Comparison of ENCODE assay signal across 13 cellular contexts in the genomic region with DNA sequence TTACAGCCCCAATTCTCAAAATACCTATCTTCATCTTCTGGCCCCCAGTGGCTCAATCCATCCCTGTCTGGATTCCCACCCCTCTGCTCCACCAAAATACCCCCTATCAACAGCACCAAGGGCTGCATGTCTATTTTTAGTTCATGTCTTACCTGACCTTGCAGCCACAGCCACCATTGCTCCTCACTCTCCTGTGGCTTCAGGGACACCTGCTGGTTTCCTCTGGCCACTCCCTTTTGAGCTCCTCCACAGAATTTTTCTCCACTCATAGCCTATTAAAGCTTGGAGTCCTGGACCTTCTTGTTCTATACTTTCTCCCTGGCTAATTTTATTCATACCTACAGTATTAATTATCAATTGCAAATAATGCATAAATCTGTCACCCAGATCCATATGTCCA.
DNase-seq lines count a peak whose midpoint lies in the region; ATAC-seq and TF ChIP-seq lines count a peak whose summit lies in the region.
"Had no signal": no experiment of that assay in that cellular context is flagged by ENCODE, and none has a peak within 500 bp of the region (broad histone marks: within the 10 kb centered on the region; RNA-seq: fewer than 3 reads in every experiment).

No MANE protein-coding gene starts in this region.

- intact Hi-C loops in activated CD8-positive, alpha-beta T cell treated with anti-CD3 and anti-CD28 coated beads for 36 hours (cut with micrococcal nuclease) = no loop called here

- no peaks in the 10 kb centered on the region for H3K9me3 Mint-ChIP-seq in GM23338
- H3K9me3 Mint-ChIP-seq in activated CD8-positive, alpha-beta T cell treated with anti-CD3 and anti-CD28 coated beads for 36 hours = no peaks in the 10 kb centered on the region
- H3K9me3 Mint-ChIP-seq: stimulated activated naive CD8-positive, alpha-beta T cell treated with anti-CD3 and anti-CD28 coated beads, Interleukin-15, amount 100 ng/mL, for 72 hours had no signal

- H3K4me3 ChIP-seq in GM23338 = no peak overlapping the region
- no peak overlapping the region for H3K4me3 ChIP-seq in astrocyte of the spinal cord (ENCODE audit: low read depth, low read length)
- no peak overlapping the region for H3K4me3 ChIP-seq in osteoblast (ENCODE audit: insufficient read depth, low read length)
- H3K4me3 ChIP-seq: colonic mucosa, lung had no signal

- no peak for ATAC-seq in GM23338
- no peak for ATAC-seq in HG02571 (IDR thresholded peaks at IDR 0.05; ENCODE audit: unreplicated experiment)
- ATAC-seq in activated CD8-positive, alpha-beta T cell treated with anti-CD3 and anti-CD28 coated beads for 36 hours = no peak
- ATAC-seq: stimulated activated naive CD8-positive, alpha-beta T cell treated with anti-CD3 and anti-CD28 coated beads, Interleukin-15, amount 100 ng/mL, for 72 hours had no signal

- no peaks in the 10 kb centered on the region for H3K36me3 Mint-ChIP-seq in GM23338 (ENCODE audit: low read depth)
- no peaks in the 10 kb centered on the region for H3K36me3 Mint-ChIP-seq in activated CD8-positive, alpha-beta T cell treated with anti-CD3 and anti-CD28 coated beads for 36 hours (ENCODE audit: low read depth)

- no peaks in the 10 kb centered on the region for H4K20me1 ChIP-seq in GM23338 (replicated peaks; ENCODE audit: insufficient read depth)
- H4K20me1 ChIP-seq in osteoblast (ENCODE audit: insufficient read depth, low read length) = no peaks in the 10 kb centered on the region

- DNase-seq in GM23338 (ENCODE audit: low spot score) (no peak), NCI-H1417 (lab: John Stamatoyannopoulos, UW) (peak; percentile 43 to 76 (median 73)), astrocyte of the spinal cord (ENCODE audit: low read depth, low spot score) (no peak), osteoblast (ENCODE audit: insufficient read length, low spot score, missing footprints) (no peak), dermis blood vessel endothelial cell (no peak)
- no peak for DNase-seq in activated CD8-positive, alpha-beta T cell treated with anti-CD3 and anti-CD28 coated beads for 36 hours
- DNase-seq: activated CD4-positive, alpha-beta T cell treated with anti-CD3 and anti-CD28 coated beads, Interleukin-2, amount 50 U/mL, for 4 hours; activated naive CD4-positive, alpha-beta T cell; colonic mucosa; stimulated activated CD4-positive, alpha-beta T cell treated with anti-CD3 and anti-CD28 coated beads, Interleukin-4, amount 100 ng/mL, for 24 hours; stimulated activated naive CD8-positive, alpha-beta T cell treated with anti-CD3 and anti-CD28 coated beads, Interleukin-15, amount 100 ng/mL, for 72 hours had no signal

- H3K4me3 Mint-ChIP-seq in GM23338 = no peak overlapping the region
- H3K4me3 Mint-ChIP-seq in activated CD8-positive, alpha-beta T cell treated with anti-CD3 and anti-CD28 coated beads for 36 hours = no peak overlapping the region
- H3K4me3 Mint-ChIP-seq: stimulated activated naive CD8-positive, alpha-beta T cell treated with anti-CD3 and anti-CD28 coated beads, Interleukin-15, amount 100 ng/mL, for 72 hours had no signal

- in situ Hi-C loops in astrocyte of the spinal cord (cut with HindIII; ENCODE audit: low sequenced_read_pairs) = no loop called here

- H3K27ac ChIP-seq in GM23338 (ENCODE audit: low read depth) (no peak overlapping the region), osteoblast (ENCODE audit: low read depth, low read length) (no peak overlapping the region)
- H3K27ac ChIP-seq: colonic mucosa had no signal

- TF ChIP-seq CTCF in GM23338 (conservative IDR thresholded peaks at IDR 0.05; ENCODE audit: low read depth in 2 of 2) = peak; percentile 20 to 41; a peak in 3 of 4 replicates
- TF ChIP-seq CTCF in astrocyte of the spinal cord (IDR thresholded peaks at IDR 0.05; ENCODE audit: low read depth, low read length) = peak; percentile 20
- peak; percentile 8 for TF ChIP-seq CTCF in osteoblast (IDR thresholded peaks at IDR 0.05; ENCODE audit: extremely low read depth, low read depth, low read length)
- no peak for TF ChIP-seq CTCF in activated CD8-positive, alpha-beta T cell treated with anti-CD3 and anti-CD28 coated beads for 36 hours (IDR thresholded peaks at IDR 0.05)

- H3K4me1 Mint-ChIP-seq in GM23338 = no peaks in the 10 kb centered on the region; the same call in 2 of the 3 replicates
- no peaks in the 10 kb centered on the region for H3K4me1 Mint-ChIP-seq in activated CD8-positive, alpha-beta T cell treated with anti-CD3 and anti-CD28 coated beads for 36 hours (ENCODE audit: low read depth)
- H3K4me1 Mint-ChIP-seq: stimulated activated naive CD8-positive, alpha-beta T cell treated with anti-CD3 and anti-CD28 coated beads, Interleukin-15, amount 100 ng/mL, for 72 hours had no signal

- POLR2A ChIA-PET in activated CD8-positive, alpha-beta T cell treated with anti-CD3 and anti-CD28 coated beads for 36 hours (lab: Charles Lee) = no interaction called here

- H3K79me2 ChIP-seq in GM23338 (replicated peaks; ENCODE audit: insufficient read depth) (no peaks in the 10 kb centered on the region), osteoblast (ENCODE audit: insufficient read depth, low read length) (no peaks in the 10 kb centered on the region)

- H3K4me2 ChIP-seq in GM23338 (no peak overlapping the region), osteoblast (ENCODE audit: insufficient read depth, low read length) (no peak overlapping the region)

- H3K4me1 ChIP-seq in GM23338 (ENCODE audit: insufficient read depth) (no peaks in the 10 kb centered on the region), osteoblast (ENCODE audit: insufficient read depth, low read length) (no peaks in the 10 kb centered on the region)
- H3K4me1 ChIP-seq: colonic mucosa had no signal

- CTCF ChIA-PET in activated CD8-positive, alpha-beta T cell treated with anti-CD3 and anti-CD28 coated beads for 36 hours (lab: Charles Lee) = interaction anchor here (0.7 kb wide), 1 partner anchor 350 kb away, joined by 3 read pairs; no protein-coding TSS in a partner anchor

- H3K36me3 ChIP-seq in GM23338 (ENCODE audit: insufficient read depth) (no peaks in the 10 kb centered on the region; the same call in 1 of the 2 replicates), osteoblast (ENCODE audit: insufficient read depth, low read length) (no peaks in the 10 kb centered on the region)
- H3K36me3 ChIP-seq: colonic mucosa had no signal

- H2AFZ ChIP-seq in GM23338 (no peak overlapping the region), osteoblast (ENCODE audit: low read length) (no peak overlapping the region)

- no peaks in the 10 kb centered on the region for H3K27me3 Mint-ChIP-seq in GM23338 (ENCODE audit: insufficient read depth, low read depth, poor library complexity)
- no peaks in the 10 kb centered on the region for H3K27me3 Mint-ChIP-seq in activated CD8-positive, alpha-beta T cell treated with anti-CD3 and anti-CD28 coated beads for 36 hours
- H3K27me3 Mint-ChIP-seq: stimulated activated naive CD8-positive, alpha-beta T cell treated with anti-CD3 and anti-CD28 coated beads, Interleukin-15, amount 100 ng/mL, for 72 hours had no signal

- no peaks in the 10 kb centered on the region for H3K9me3 ChIP-seq in osteoblast (ENCODE audit: low read depth, low read length)
- H3K9me3 ChIP-seq: colonic mucosa had no signal

- H3K9me2 ChIP-seq in GM23338 (ENCODE audit: insufficient read depth) = peaks cover 3% of the 10 kb centered on the region; the same call in 1 of the 2 replicates

- H3K27me3 ChIP-seq in GM23338 (ENCODE audit: insufficient read depth) (no peaks in the 10 kb centered on the region), osteoblast (ENCODE audit: insufficient read depth, low read length) (no peaks in the 10 kb centered on the region)
- H3K27me3 ChIP-seq: colonic mucosa had no signal

- no peaks in the 10 kb centered on the region for H3F3A ChIP-seq in GM23338 (replicated peaks; ENCODE audit: low read depth)

- H3K27ac Mint-ChIP-seq in GM23338 = no peak overlapping the region
- H3K27ac Mint-ChIP-seq in activated CD8-positive, alpha-beta T cell treated with anti-CD3 and anti-CD28 coated beads for 36 hours = no peak overlapping the region
- H3K27ac Mint-ChIP-seq: stimulated activated naive CD8-positive, alpha-beta T cell treated with anti-CD3 and anti-CD28 coated beads, Interleukin-15, amount 100 ng/mL, for 72 hours had no signal

TF ChIP-seq in GM23338, 12 proteins besides CTCF, POLR2A, EP300 and RAD21 (continues in another document):
- TF ChIP-seq, protein P1, sequence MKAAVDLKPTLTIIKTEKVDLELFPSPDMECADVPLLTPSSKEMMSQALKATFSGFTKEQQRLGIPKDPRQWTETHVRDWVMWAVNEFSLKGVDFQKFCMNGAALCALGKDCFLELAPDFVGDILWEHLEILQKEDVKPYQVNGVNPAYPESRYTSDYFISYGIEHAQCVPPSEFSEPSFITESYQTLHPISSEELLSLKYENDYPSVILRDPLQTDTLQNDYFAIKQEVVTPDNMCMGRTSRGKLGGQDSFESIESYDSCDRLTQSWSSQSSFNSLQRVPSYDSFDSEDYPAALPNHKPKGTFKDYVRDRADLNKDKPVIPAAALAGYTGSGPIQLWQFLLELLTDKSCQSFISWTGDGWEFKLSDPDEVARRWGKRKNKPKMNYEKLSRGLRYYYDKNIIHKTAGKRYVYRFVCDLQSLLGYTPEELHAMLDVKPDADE (IDR thresholded peaks at IDR 0.05) = no peak
- TF ChIP-seq ZNF331 (CRISPR knock-in tag; IDR thresholded peaks at IDR 0.05; ENCODE audit: low read depth) (no peak), EZH2phosphoT487 (IDR thresholded peaks at IDR 0.05; ENCODE audit: unreplicated experiment) (no peak)
- TF ChIP-seq, protein P2, sequence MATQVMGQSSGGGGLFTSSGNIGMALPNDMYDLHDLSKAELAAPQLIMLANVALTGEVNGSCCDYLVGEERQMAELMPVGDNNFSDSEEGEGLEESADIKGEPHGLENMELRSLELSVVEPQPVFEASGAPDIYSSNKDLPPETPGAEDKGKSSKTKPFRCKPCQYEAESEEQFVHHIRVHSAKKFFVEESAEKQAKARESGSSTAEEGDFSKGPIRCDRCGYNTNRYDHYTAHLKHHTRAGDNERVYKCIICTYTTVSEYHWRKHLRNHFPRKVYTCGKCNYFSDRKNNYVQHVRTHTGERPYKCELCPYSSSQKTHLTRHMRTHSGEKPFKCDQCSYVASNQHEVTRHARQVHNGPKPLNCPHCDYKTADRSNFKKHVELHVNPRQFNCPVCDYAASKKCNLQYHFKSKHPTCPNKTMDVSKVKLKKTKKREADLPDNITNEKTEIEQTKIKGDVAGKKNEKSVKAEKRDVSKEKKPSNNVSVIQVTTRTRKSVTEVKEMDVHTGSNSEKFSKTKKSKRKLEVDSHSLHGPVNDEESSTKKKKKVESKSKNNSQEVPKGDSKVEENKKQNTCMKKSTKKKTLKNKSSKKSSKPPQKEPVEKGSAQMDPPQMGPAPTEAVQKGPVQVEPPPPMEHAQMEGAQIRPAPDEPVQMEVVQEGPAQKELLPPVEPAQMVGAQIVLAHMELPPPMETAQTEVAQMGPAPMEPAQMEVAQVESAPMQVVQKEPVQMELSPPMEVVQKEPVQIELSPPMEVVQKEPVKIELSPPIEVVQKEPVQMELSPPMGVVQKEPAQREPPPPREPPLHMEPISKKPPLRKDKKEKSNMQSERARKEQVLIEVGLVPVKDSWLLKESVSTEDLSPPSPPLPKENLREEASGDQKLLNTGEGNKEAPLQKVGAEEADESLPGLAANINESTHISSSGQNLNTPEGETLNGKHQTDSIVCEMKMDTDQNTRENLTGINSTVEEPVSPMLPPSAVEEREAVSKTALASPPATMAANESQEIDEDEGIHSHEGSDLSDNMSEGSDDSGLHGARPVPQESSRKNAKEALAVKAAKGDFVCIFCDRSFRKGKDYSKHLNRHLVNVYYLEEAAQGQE (IDR thresholded peaks at IDR 0.05; ENCODE audit: unreplicated experiment) = no peak

Comparison
In these comparisons a context has a peak if more than half of its experiments do, and no peak if none do; other contexts are left out.
1. DNase-seq: peak in NCI-H1417 (3 of 3); none in GM23338 (single experiment), astrocyte of the spinal cord (single experiment), osteoblast (single experiment), dermis blood vessel endothelial cell (single experiment) and activated CD8-positive, alpha-beta T cell treated with anti-CD3 and anti-CD28 coated beads for 36 hours (single experiment).